Comparison of ENCODE assay signal across 1 cellular context in the genomic region with DNA sequence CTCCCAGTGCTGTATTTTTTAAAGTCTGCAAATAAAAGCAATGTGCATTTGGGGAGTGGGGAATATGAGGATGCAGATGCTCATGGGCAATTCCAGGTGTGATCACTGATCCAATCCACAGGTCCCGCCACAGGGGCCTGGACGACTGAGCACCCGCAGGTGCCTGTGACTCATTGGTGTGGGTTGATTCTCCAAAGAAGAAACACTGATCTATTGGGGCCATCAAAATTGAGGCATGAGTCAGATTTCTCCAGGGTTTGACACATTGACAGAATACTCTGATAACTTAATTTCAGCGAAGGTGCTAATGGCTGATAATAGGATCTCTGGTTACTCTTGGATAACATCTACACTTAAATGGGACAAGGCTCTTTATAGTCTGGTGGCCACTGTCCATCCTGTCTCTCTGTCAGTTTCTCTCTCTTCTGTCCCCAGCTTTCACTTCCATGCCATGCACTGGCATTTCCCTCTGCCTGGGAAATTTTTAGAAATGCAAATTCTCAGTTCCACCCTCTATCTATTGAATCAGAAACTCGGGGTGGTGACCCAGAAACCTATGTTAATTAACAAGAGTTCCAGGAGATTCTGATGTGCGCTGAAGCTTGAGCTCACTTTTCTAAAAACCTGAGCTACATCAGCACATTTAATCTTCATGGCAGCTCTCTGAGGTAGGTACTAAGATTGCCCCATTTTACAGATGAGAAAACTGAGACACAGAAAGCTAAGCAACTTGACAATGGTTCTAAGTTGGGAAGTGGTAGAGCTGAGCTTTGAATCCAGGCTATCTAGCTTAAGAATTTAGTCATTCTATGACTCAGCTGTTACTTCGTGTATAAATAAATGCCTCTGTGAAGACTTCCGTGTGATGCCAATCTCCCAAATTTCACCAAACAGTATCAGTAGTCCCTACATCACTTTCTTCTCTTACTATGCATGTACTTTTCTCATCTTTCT.
TF ChIP-seq lines count a peak whose summit lies in the region.

No MANE protein-coding gene starts in this region.

TF ChIP-seq in K562, 482 proteins besides CTCF, POLR2A, EP300 and RAD21:
- TF ChIP-seq RBM25 (IDR thresholded peaks at IDR 0.05; ENCODE audit: low read depth, low read length, severe bottlenecking) (peak; percentile 75), ZNF830 (CRISPR knock-in tag; IDR thresholded peaks at IDR 0.05) (no peak)
